Comparison of ENCODE assay signal across 22 cellular contexts in genomic region chr3:119408243-119408950, GRCh38. TPM values are rescaled to one million over a fixed set of nuclear protein-coding genes. Genes with fewer than 3 reads are reported as not detected.
DNase-seq lines count a peak whose midpoint lies in the region; ATAC-seq lines count a peak whose summit lies in the region.
"Had no signal": no experiment of that assay in that cellular context is flagged by ENCODE, and none has a peak within 500 bp of the region (broad histone marks: within the 10 kb centered on the region; RNA-seq: fewer than 3 reads in every experiment).

No MANE protein-coding gene starts in this region.

- H3K27me3 ChIP-seq in GM23248 (replicated peaks; ENCODE audit: insufficient read depth) = no peaks in the 10 kb centered on the region
- H3K27me3 ChIP-seq: esophagus squamous epithelium, gastroesophageal sphincter, right lobe of liver, testis had no signal

- H2AFZ ChIP-seq in GM23248 = no peak overlapping the region
- H2AFZ ChIP-seq: parathyroid adenoma had no signal

- no peaks in the 10 kb centered on the region for H3K9me3 Mint-ChIP-seq in activated T-helper 17 cell treated with anti-CD3 and anti-CD28 coated beads, Interleukin-2, amount 50 U/mL, for 72 hours
- H3K9me3 Mint-ChIP-seq: activated CD4-positive, alpha-beta T cell treated with anti-CD3 and anti-CD28 coated beads, Interleukin-2, amount 10 ng/mL, durations not matched to agents 7 days and 5 days; natural killer cell treated with Interleukin-12 subunit alpha and Interleukin-12 subunit beta and Interleukin-15 and Interleukin-18, amount 100 ng/mL, for 72 hours; T-cell had no signal

- in situ Hi-C loops in GM23248 (cut with MboI) = no loop called here

- H3F3A ChIP-seq in GM23248 (ENCODE audit: insufficient read depth) = no peaks in the 10 kb centered on the region

- ATAC-seq in GM18520 (IDR thresholded peaks at IDR 0.05; ENCODE audit: unreplicated experiment) (peak; percentile 79), HG02588 (IDR thresholded peaks at IDR 0.05; ENCODE audit: unreplicated experiment) (peak; percentile 81), HG03378 (IDR thresholded peaks at IDR 0.05; ENCODE audit: unreplicated experiment) (peak; percentile 42), HG02973 (IDR thresholded peaks at IDR 0.05; ENCODE audit: unreplicated experiment) (no peak)
- no peak for ATAC-seq in activated T-helper 17 cell treated with anti-CD3 and anti-CD28 coated beads, Interleukin-2, amount 50 U/mL, for 72 hours (replicated peaks)
- ATAC-seq: gastroesophageal sphincter; left cardiac atrium; natural killer cell treated with Interleukin-12 subunit alpha and Interleukin-12 subunit beta and Interleukin-15 and Interleukin-18, amount 100 ng/mL, for 72 hours; right lobe of liver; T-cell had no signal

- no peaks in the 10 kb centered on the region for H3K27me3 Mint-ChIP-seq in activated T-helper 17 cell treated with anti-CD3 and anti-CD28 coated beads, Interleukin-2, amount 50 U/mL, for 72 hours
- H3K27me3 Mint-ChIP-seq: activated CD4-positive, alpha-beta T cell treated with anti-CD3 and anti-CD28 coated beads, Interleukin-2, amount 10 ng/mL, durations not matched to agents 7 days and 5 days; natural killer cell treated with Interleukin-12 subunit alpha and Interleukin-12 subunit beta and Interleukin-15 and Interleukin-18, amount 100 ng/mL, for 72 hours; T-cell had no signal

- H4K20me1 ChIP-seq in GM23248 (ENCODE audit: insufficient read depth) = no peaks in the 10 kb centered on the region

- WGBS in GM23248 (ENCODE audit: low coverage in 1 of 2, low lambda C conversion rate in 2 of 2, missing lambda C conversion rate in 2 of 2), 2 experiments = 85 to 87% methylated on average over 3 of the region's 3 CpGs

- DNase-seq in GM23248 = no peak
- no peak for DNase-seq in AML-193 (lab: John Stamatoyannopoulos, UW)
- no peak for DNase-seq in iPS-NIHi7 (ENCODE audit: extremely low spot score)
- DNase-seq: activated CD4-positive, alpha-beta T cell treated with anti-CD3 and anti-CD28 coated beads, Interleukin-2, amount 10 ng/mL, durations not matched to agents 7 days and 5 days; effector memory CD4-positive, alpha-beta T cell; esophagus squamous epithelium; left cardiac atrium; NCI-H1694; right lobe of liver; SIG-M5; stimulated activated CD4-positive, alpha-beta T cell treated with anti-CD3 and anti-CD28 coated beads, Interleukin-15, amount 100 ng/mL, for 24 hours; T-cell; testis had no signal

- H3K4me3 Mint-ChIP-seq in activated T-helper 17 cell treated with anti-CD3 and anti-CD28 coated beads, Interleukin-2, amount 50 U/mL, for 72 hours = no peak overlapping the region
- H3K4me3 Mint-ChIP-seq: activated CD4-positive, alpha-beta T cell treated with anti-CD3 and anti-CD28 coated beads, Interleukin-2, amount 10 ng/mL, durations not matched to agents 7 days and 5 days; natural killer cell treated with Interleukin-12 subunit alpha and Interleukin-12 subunit beta and Interleukin-15 and Interleukin-18, amount 100 ng/mL, for 72 hours; T-cell had no signal

- H3K9me2 ChIP-seq in GM23248 (ENCODE audit: insufficient read depth) = no peaks in the 10 kb centered on the region

- H3K27ac ChIP-seq in GM23248 = no peak overlapping the region
- H3K27ac ChIP-seq: esophagus squamous epithelium, gastroesophageal sphincter, KMS-11, parathyroid adenoma, right lobe of liver, testis had no signal

- H3K4me1 Mint-ChIP-seq in activated T-helper 17 cell treated with anti-CD3 and anti-CD28 coated beads, Interleukin-2, amount 50 U/mL, for 72 hours = no peaks in the 10 kb centered on the region
- H3K4me1 Mint-ChIP-seq: activated CD4-positive, alpha-beta T cell treated with anti-CD3 and anti-CD28 coated beads, Interleukin-2, amount 10 ng/mL, durations not matched to agents 7 days and 5 days; T-cell had no signal

- H3K4me1 ChIP-seq in GM23248 (ENCODE audit: insufficient read depth) = no peaks in the 10 kb centered on the region
- H3K4me1 ChIP-seq: esophagus squamous epithelium, gastroesophageal sphincter, parathyroid adenoma, right lobe of liver, testis had no signal

- H3K9ac ChIP-seq in GM23248 = no peak overlapping the region
- H3K9ac ChIP-seq: KMS-11, parathyroid adenoma had no signal

- H3K4me2 ChIP-seq in GM23248 (ENCODE audit: unreplicated experiment) = no peak overlapping the region
- H3K4me2 ChIP-seq: KMS-11 had no signal

- H3K79me2 ChIP-seq in GM23248 (ENCODE audit: insufficient read depth) = no peaks in the 10 kb centered on the region
- H3K79me2 ChIP-seq: parathyroid adenoma had no signal

- H3K36me3 Mint-ChIP-seq in activated T-helper 17 cell treated with anti-CD3 and anti-CD28 coated beads, Interleukin-2, amount 50 U/mL, for 72 hours (ENCODE audit: low read depth) = peaks cover 75% of the 10 kb centered on the region

- H3K27ac Mint-ChIP-seq in activated T-helper 17 cell treated with anti-CD3 and anti-CD28 coated beads, Interleukin-2, amount 50 U/mL, for 72 hours = peak overlapping the region; percentile 21
- H3K27ac Mint-ChIP-seq: activated CD4-positive, alpha-beta T cell treated with anti-CD3 and anti-CD28 coated beads, Interleukin-2, amount 10 ng/mL, durations not matched to agents 7 days and 5 days; natural killer cell treated with Interleukin-12 subunit alpha and Interleukin-12 subunit beta and Interleukin-15 and Interleukin-18, amount 100 ng/mL, for 72 hours; T-cell had no signal

- no peak overlapping the region for H3K4me3 ChIP-seq in GM23248
- H3K4me3 ChIP-seq: esophagus squamous epithelium, gastroesophageal sphincter, right lobe of liver, testis had no signal

- H3K36me3 ChIP-seq in GM23248 (ENCODE audit: low read depth) = peaks cover 6% of the 10 kb centered on the region; the same call in 1 of the 2 replicates
- H3K36me3 ChIP-seq: right lobe of liver had no signal

- no peaks in the 10 kb centered on the region for H3K9me3 ChIP-seq in GM23248 (ENCODE audit: low read depth)
- H3K9me3 ChIP-seq: esophagus squamous epithelium, gastroesophageal sphincter, right lobe of liver, testis had no signal

RNA-seq across cellular contexts. Expression of gene TMEM39A, which starts 55.0 kb away (rescaled TPM):
- 10 to 100 TPM; 41.8 to 48.1 TPM for total RNA-seq in activated T-helper 17 cell treated with anti-CD3 and anti-CD28 coated beads, Interleukin-2, amount 50 U/mL, for 72 hours
- total RNA-seq in GM23248 (2014; rRNA removed; shearing (Covaris generic)) = 78.8 and 105 TPM in 2 replicates
- polyA plus RNA-seq in GM23248 (2016; fragmentation: Nextera tagmentation; extraction: Ambion mirVana) = 37.9 and 41.1 TPM in 2 replicates

Comparison
In these comparisons a context has a peak if more than half of its experiments do, and no peak if none do; other contexts are left out.
1. ATAC-seq: peak in GM18520 (single experiment), HG02588 (single experiment) and HG03378 (single experiment); none in activated T-helper 17 cell treated with anti-CD3 and anti-CD28 coated beads, Interleukin-2, amount 50 U/mL, for 72 hours (single experiment) and HG02973 (single experiment).